In genomic region chr2:74219846-74220486, GRCh38 we compare ENCODE assay signal across 12 cellular contexts.
"Had no signal": no experiment of that assay in that cellular context is flagged by ENCODE, and none has a peak within 500 bp of the region (broad histone marks: within the 10 kb centered on the region; RNA-seq: fewer than 3 reads in every experiment).

No MANE protein-coding gene starts in this region.

- H3K4me3 ChIP-seq: gastroesophageal sphincter, heart left ventricle, tibial artery had no signal

- H3K9me3 Mint-ChIP-seq: activated T-helper 1 cell treated with anti-CD3 and anti-CD28 coated beads, Interleukin-12 subunit alpha, Interleukin-12 subunit beta, Interleukin-2, Interleukin-4 antibody, amounts not matched to agents 30 ng/mL and 10 ng/mL and 1 ng/mL, durations not matched to agents 14 hours and 24 hours and 36 hours; nephron progenitor cell had no signal

- H3K4me3 Mint-ChIP-seq: activated T-helper 1 cell treated with anti-CD3 and anti-CD28 coated beads, Interleukin-12 subunit alpha, Interleukin-12 subunit beta, Interleukin-2, Interleukin-4 antibody, amounts not matched to agents 30 ng/mL and 10 ng/mL and 1 ng/mL, durations not matched to agents 14 hours and 24 hours and 36 hours; nephron progenitor cell had no signal

- H3K27me3 ChIP-seq: gastroesophageal sphincter, heart left ventricle, tibial artery had no signal

- H3K4me1 Mint-ChIP-seq: nephron progenitor cell had no signal

- H3K4me1 ChIP-seq: gastroesophageal sphincter had no signal

- H3K9me3 ChIP-seq: gastroesophageal sphincter, heart left ventricle, tibial artery had no signal

- H3K27ac ChIP-seq: gastroesophageal sphincter, heart left ventricle, tibial artery had no signal

- DNase-seq: cerebellar nuclear complex; cortex of kidney; heart left ventricle; left ventricle myocardium superior; nephron progenitor cell; nucleus accumbens; posterior cingulate gyrus; stimulated activated naive CD8-positive, alpha-beta T cell treated with anti-CD3 and anti-CD28 coated beads, Interleukin-15, Interleukin-2, amounts not matched to agents 100 U/mL and 50 U/mL, for 24 hours; substantia nigra; tibial artery had no signal
